In the genomic region with DNA sequence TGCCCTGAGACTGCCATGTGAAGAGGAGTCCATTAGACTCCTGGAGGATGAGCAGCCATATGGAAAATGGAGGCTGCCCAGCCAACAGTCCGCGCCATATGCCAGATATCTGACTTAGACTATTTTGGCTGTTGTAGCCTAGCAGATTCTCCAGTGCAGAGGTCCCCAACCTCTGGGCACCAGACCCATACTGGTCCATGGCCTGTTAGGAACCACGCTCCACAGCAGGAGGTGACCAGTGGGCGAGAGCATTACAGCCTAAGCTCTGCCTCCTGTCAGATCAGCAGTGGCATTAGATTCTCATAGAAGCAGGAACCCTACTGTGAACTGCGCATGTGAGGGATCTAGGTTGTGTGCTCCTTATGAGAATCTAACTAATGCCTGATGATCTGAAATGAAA, we compare ENCODE assay signal across 7 cellular contexts.
"Had no signal": no experiment of that assay in that cellular context is flagged by ENCODE, and none has a peak within 500 bp of the region (broad histone marks: within the 10 kb centered on the region; RNA-seq: fewer than 3 reads in every experiment).

No MANE protein-coding gene starts in this region.

- FAIRE-seq: GM12878, GM12891, GM12892, GM18507, GM19239 had no signal

- DNase-seq: GDM1, GF-D8 had no signal

- ATAC-seq: GM12878 had no signal

- H3K4me3 ChIP-seq: GM12878 had no signal
